17 cellular contexts compared by ENCODE assay signal in the genomic region with DNA sequence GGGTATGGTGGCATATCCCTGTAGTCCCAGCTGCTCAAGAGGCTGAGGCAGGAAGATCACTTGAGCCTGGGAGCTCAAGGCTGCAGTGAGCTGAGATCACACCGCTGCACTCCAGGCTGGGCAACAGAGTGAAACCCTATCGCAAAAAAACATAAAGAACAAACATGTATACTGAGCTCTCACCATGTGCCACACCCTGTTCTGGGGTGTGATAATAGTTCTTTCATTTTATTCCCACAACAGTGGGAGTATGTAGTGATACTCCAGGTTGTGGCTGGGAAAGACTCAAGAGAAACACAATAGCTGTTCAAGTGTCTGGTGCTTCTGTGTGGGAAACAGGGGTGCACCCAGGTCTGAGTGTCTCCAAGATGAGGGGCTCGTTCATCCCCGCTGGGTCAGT.
"Had no signal": no experiment of that assay in that cellular context is flagged by ENCODE, and none has a peak within 500 bp of the region (broad histone marks: within the 10 kb centered on the region; RNA-seq: fewer than 3 reads in every experiment).

No MANE protein-coding gene starts in this region.

- H3K4me3 Mint-ChIP-seq: activated CD4-positive, alpha-beta T cell treated with anti-CD3 and anti-CD28 coated beads, Interleukin-2, amount 10 ng/mL, durations not matched to agents 24 days and 14 days; activated T-cell treated with anti-CD3 and anti-CD28 coated beads, Interleukin-2, amount 50 U/mL, for 4 hours; natural killer cell; stimulated activated naive CD8-positive, alpha-beta T cell treated with anti-CD3 and anti-CD28 coated beads, Interleukin-15, amount 100 ng/mL, for 72 hours; T-helper 1 cell treated with Interleukin-12 subunit alpha and Interleukin-12 subunit beta and Interleukin-4 antibody, amounts not matched to agents 30 μg/mL and 1 μg/mL, for 36 hours had no signal

- H3K9me3 ChIP-seq: ascending aorta, lower lobe of right lung, prostate gland, tibial nerve had no signal

- ATAC-seq: activated T-cell treated with anti-CD3 and anti-CD28 coated beads, Interleukin-2, amount 50 U/mL, for 4 hours; foreskin keratinocyte; lower lobe of right lung; natural killer cell; stimulated activated naive CD8-positive, alpha-beta T cell treated with anti-CD3 and anti-CD28 coated beads, Interleukin-15, amount 100 ng/mL, for 72 hours had no signal

- H3K27me3 ChIP-seq: ascending aorta, brain microvascular endothelial cell, foreskin keratinocyte, tibial nerve had no signal

- H3K27me3 Mint-ChIP-seq: activated CD4-positive, alpha-beta T cell treated with anti-CD3 and anti-CD28 coated beads, Interleukin-2, amount 10 ng/mL, durations not matched to agents 24 days and 14 days; stimulated activated naive CD8-positive, alpha-beta T cell treated with anti-CD3 and anti-CD28 coated beads, Interleukin-15, amount 100 ng/mL, for 72 hours had no signal

- H3K27ac Mint-ChIP-seq: natural killer cell had no signal

- H3K4me3 ChIP-seq: ascending aorta, lower lobe of right lung, prostate gland, tibial nerve had no signal

- H3K36me3 Mint-ChIP-seq: natural killer cell had no signal

- H3K9me3 Mint-ChIP-seq: natural killer cell had no signal

- H3K36me3 ChIP-seq: prostate gland had no signal

- DNase-seq: activated CD4-positive, alpha-beta T cell treated with anti-CD3 and anti-CD28 coated beads, Interleukin-2, amount 10 ng/mL, durations not matched to agents 24 days and 14 days; activated CD8-positive, alpha-beta memory T cell treated with anti-CD3 and anti-CD28 coated beads, Interleukin-2, amount 50 U/mL, for 48 hours; activated naive CD4-positive, alpha-beta T cell treated with Interleukin-2 at 50 U/mL for 16 hours; activated T-cell treated with anti-CD3 and anti-CD28 coated beads, Interleukin-2, amount 50 U/mL, for 4 hours; brain microvascular endothelial cell; caudate nucleus; effector memory CD4-positive, alpha-beta T cell; foreskin keratinocyte; lower lobe of right lung; natural killer cell; stimulated activated CD4-positive, alpha-beta T cell treated with anti-CD3 and anti-CD28 coated beads, Interleukin-4, amount 100 ng/mL, for 24 hours; stimulated activated naive CD8-positive, alpha-beta T cell treated with anti-CD3 and anti-CD28 coated beads, Interleukin-15, amount 100 ng/mL, for 72 hours; T1000 had no signal

- H3K27ac ChIP-seq: ascending aorta, brain microvascular endothelial cell, foreskin keratinocyte, lower lobe of right lung, prostate gland, tibial nerve had no signal
